8 cellular contexts compared by ENCODE assay signal in the genomic region with DNA sequence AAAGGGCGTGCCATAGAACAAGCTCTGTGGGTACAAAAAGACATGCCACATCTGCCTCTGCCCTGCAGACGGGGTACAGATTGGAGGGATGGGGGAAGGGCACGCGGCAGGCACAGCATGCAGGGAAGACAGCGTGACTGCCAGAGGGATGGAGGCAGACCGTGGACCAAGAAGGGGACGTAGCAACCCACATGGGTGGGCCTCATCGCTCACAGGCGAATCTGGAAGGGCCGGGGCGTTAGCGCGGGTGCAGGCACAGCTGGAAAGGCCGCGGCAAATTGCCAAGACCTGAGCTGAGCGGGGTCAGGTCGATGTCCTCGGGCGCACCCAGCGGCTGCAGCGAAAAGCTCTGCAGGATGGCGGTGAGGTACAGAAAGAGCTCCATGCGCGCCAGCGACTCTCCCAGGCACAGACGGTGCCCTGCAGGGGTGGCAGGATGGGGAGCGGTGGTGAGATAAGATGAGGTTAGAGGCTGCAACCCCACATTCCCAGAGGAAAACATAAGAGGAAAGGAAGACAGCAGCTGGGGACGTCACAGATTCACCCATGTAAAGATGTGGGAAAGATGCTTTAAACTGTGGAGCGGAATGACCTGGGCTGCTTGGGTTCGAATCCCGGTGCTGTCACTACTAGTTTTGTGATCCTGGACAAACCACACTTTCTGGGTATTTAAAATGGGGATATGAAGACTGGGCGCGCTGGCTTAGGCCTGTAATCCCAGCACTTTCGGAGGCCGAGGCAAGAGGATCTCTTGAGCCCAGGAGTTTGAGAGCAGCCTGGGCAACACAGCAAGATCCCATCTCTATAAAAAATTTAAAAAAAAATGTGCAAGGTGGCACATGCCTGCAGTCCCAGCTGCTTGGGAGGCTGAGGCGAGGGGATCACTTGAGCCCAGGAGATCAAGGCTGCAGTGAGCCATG. TPM values are rescaled to one million over a fixed set of nuclear protein-coding genes. Genes with fewer than 3 reads are reported as not detected.
DNase-seq lines count a peak whose midpoint lies in the region; ATAC-seq and TF ChIP-seq lines count a peak whose summit lies in the region.
"Not testable (repeated sequence)": the region's sequence is repeated elsewhere in the genome, so short reads cannot be mapped to it uniquely, and the experiment has no call there.
"Had no signal": no experiment of that assay in that cellular context is flagged by ENCODE, and none has a peak within 500 bp of the region (broad histone marks: within the 10 kb centered on the region; RNA-seq: fewer than 3 reads in every experiment).

No MANE protein-coding gene starts in this region.

- not testable (repeated sequence) for H3K79me1 ChIP-seq in mesendoderm (ENCODE audit: low read length)

- not testable (repeated sequence) for H3K36me3 ChIP-seq in mesendoderm (ENCODE audit: control insufficient read depth, insufficient read depth, low read length)

- H2AK5ac ChIP-seq in mesendoderm (ENCODE audit: low read length): not testable (repeated sequence)

- H3K18ac ChIP-seq in mesendoderm (ENCODE audit: low read length): not testable (repeated sequence)

- H2BK15ac ChIP-seq in mesendoderm (replicated peaks; ENCODE audit: low read depth): not testable (repeated sequence)

- H4K8ac ChIP-seq in mesendoderm (ENCODE audit: low read depth, low read length): not testable (repeated sequence)

- no CpG with 5 or more reads among the region's 36 CpGs for WGBS in mesendoderm (ENCODE audit: extremely low coverage, insufficient coverage, low lambda C conversion rate)

- not testable (repeated sequence) for H3K27me3 ChIP-seq in mesendoderm (ENCODE audit: insufficient read depth, low read length, poor library complexity)

- H3K56ac ChIP-seq in mesendoderm (ENCODE audit: low read length): peak overlapping the region; percentile 68

- H3K4me1 ChIP-seq in mesendoderm (ENCODE audit: control insufficient read depth, low read depth, low read length): not testable (repeated sequence)

- H2BK5ac ChIP-seq in mesendoderm (ENCODE audit: low read length): not testable (repeated sequence)

- not testable (repeated sequence) for H2BK120ac ChIP-seq in mesendoderm (ENCODE audit: low read depth, low read length)

- peak; percentile 24 for TF ChIP-seq CTCF in epithelial cell of proximal tubule (conservative IDR thresholded peaks at IDR 0.05; ENCODE audit: low read depth, low read length)

- H3K27ac ChIP-seq in mesendoderm (ENCODE audit: low read depth, low read length): not testable (repeated sequence)

- not testable (repeated sequence) for H3K23ac ChIP-seq in mesendoderm (ENCODE audit: low read length)

- H3K79me2 ChIP-seq in mesendoderm (ENCODE audit: control insufficient read depth, insufficient read depth, low read length): not testable (repeated sequence)

- not testable (repeated sequence) for H3K4me2 ChIP-seq in mesendoderm (ENCODE audit: low read length)

- DNase-seq in NAMALWA (ENCODE audit: low spot score): peak; percentile 62
- peak; percentile 65 for DNase-seq in T follicular helper cell (ENCODE audit: low read depth)
- DNase-seq in activated gamma-delta T cell (lab: John Stamatoyannopoulos, UW): peak; percentile 62
- DNase-seq in epithelial cell of proximal tubule (ENCODE audit: low read depth): not testable (repeated sequence)
- peak; percentile 53 for DNase-seq in mesendoderm
- peak; percentile 55 to 67 for DNase-seq in stimulated activated CD4-positive, alpha-beta T cell treated with anti-CD3 and anti-CD28 coated beads, Interleukin-15, amount 100 ng/mL, for 1 hour (ENCODE audit: low read depth in 1 of 2, low spot score in 1 of 2)

- H3K4ac ChIP-seq in mesendoderm (ENCODE audit: low read depth, low read length): not testable (repeated sequence)

- H4K5ac ChIP-seq in mesendoderm (ENCODE audit: low read length): not testable (repeated sequence)

- not testable (repeated sequence) for H3K9ac ChIP-seq in mesendoderm (ENCODE audit: low read length)

- H3K4me3 ChIP-seq in epithelial cell of proximal tubule (ENCODE audit: low read depth, low read length): peak overlapping the region; percentile 12
- H3K4me3 ChIP-seq in mesendoderm (ENCODE audit: low read length): not testable (repeated sequence)

- peak; percentile 74 for ATAC-seq in GM18498 (IDR thresholded peaks at IDR 0.05; ENCODE audit: unreplicated experiment)

RNA-seq across cellular contexts. Expression of gene EGLN2, which starts 19.7 kb away (rescaled TPM):
- 78.9 and 90.3 TPM in 2 replicates for total RNA-seq in epithelial cell of proximal tubule
- 89.3 TPM for polyA plus RNA-seq in mesendoderm (2013, experiment 1 of 2)
- 85.4 TPM for polyA plus RNA-seq in mesendoderm (2013, experiment 2 of 2)

RNA-seq across cellular contexts. Expression of gene CYP2A6, which starts 31.5 kb away (rescaled TPM):
- not detected in 2 replicates for total RNA-seq in epithelial cell of proximal tubule
- 0.03 TPM for polyA plus RNA-seq in mesendoderm (2013, experiment 1 of 2)
- 0.07 TPM for polyA plus RNA-seq in mesendoderm (2013, experiment 2 of 2)
- total RNA-seq: SK-MEL-5 had no signal

RNA-seq across cellular contexts. Expression of gene RAB4B, which starts 40.7 kb away (rescaled TPM):
- 20.6 and 23.6 TPM in 2 replicates for total RNA-seq in epithelial cell of proximal tubule
- polyA plus RNA-seq in mesendoderm (2013, experiment 1 of 2): 4.9 TPM
- polyA plus RNA-seq in mesendoderm (2013, experiment 2 of 2): 5.8 TPM

RNA-seq across cellular contexts. Expression of gene MIA, which starts 43.4 kb away (rescaled TPM):
- total RNA-seq in epithelial cell of proximal tubule: 0.80 TPM in 1 of 2 replicates, not detected in the other
- polyA plus RNA-seq in mesendoderm (2013, experiment 1 of 2): 0.18 TPM
- not detected for polyA plus RNA-seq in mesendoderm (2013, experiment 2 of 2)
